Comparison of ENCODE assay signal across 15 cellular contexts in the genomic region with DNA sequence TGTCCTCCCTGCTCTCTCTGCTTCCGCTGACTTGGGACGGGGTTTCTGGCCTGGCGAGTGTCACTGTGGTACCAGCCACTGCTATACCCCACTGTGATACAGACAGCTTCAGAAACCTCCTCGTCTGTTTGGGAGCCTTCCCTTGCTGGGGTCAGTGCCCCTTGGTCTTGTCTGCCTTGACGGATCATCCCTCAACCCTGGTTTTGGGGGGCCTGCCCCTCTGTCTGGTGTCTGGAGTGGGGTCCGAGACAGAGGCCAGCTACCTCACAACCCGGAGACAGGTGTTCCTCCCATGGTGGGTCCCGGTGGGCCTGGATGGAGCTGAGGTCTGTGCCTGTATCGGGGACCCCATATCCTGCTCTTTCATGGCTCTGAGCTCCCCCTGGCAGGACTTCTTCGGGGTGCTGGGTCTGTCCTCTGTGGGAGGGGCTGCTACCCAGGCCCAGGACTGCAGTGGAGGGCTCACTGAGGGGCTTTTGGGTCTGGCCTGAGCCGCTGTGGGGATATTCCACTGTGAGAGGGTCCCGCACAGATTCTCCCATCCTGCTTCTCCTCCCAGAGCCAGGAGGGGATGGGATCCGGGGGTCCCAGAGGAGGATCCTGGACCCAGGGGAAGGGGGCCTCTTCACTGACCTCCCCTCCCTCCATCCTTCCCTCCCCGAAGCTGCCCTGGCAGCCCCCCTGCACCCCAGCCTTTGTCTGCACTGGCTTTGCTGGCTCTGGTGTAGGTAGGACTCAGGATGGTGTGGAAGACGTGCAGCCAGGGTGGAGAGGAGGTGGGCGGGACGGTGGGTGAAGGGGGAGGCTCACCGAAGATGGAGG.
A peak's percentile ranks its signal among the peaks of the same experiment; 100 is the strongest.
DNase-seq lines count a peak whose midpoint lies in the region; ATAC-seq and TF ChIP-seq lines count a peak whose summit lies in the region.
"Had no signal": no experiment of that assay in that cellular context is flagged by ENCODE, and none has a peak within 500 bp of the region (broad histone marks: within the 10 kb centered on the region; RNA-seq: fewer than 3 reads in every experiment).

No MANE protein-coding gene starts in this region.

- no peaks in the 10 kb centered on the region for H3K27me3 ChIP-seq in right atrium auricular region
- no peaks in the 10 kb centered on the region for H3K27me3 ChIP-seq in uterus
- H3K27me3 ChIP-seq: tibial nerve had no signal

- H3K9me3 ChIP-seq in right atrium auricular region (no peaks in the 10 kb centered on the region), uterus (no peaks in the 10 kb centered on the region)

- H3K36me3 ChIP-seq in right atrium auricular region = no peaks in the 10 kb centered on the region
- H3K36me3 ChIP-seq in uterus = no peaks in the 10 kb centered on the region
- H3K36me3 ChIP-seq: gastroesophageal sphincter, tibial nerve had no signal

- DNase-seq in Right ventricle myocardium inferior (ENCODE audit: missing footprints) (peak; percentile 58), right atrium auricular region (ENCODE audit: low spot score) (no peak), chondrocyte (ENCODE audit: low spot score) (peak; percentile 67), naive B cell (no peak), uterus (peak; percentile 2 to 4)
- no peak for DNase-seq in stimulated activated CD4-positive, alpha-beta T cell treated with anti-CD3 and anti-CD28 coated beads, Interleukin-2, amount 100 ng/mL, for 48 hours
- DNase-seq: NCI-H1694 treated with DMSO at 0.1 percent for 48 hours, OCI-M1 had no signal

- peaks cover 38% of the 10 kb centered on the region for H3K9me3 Mint-ChIP-seq in chondrocyte (ENCODE audit: low read depth)
- H3K9me3 Mint-ChIP-seq in naive B cell = no peaks in the 10 kb centered on the region

- H3K4me3 ChIP-seq in right atrium auricular region = no peak overlapping the region
- no peak overlapping the region for H3K4me3 ChIP-seq in uterus
- H3K4me3 ChIP-seq: gastroesophageal sphincter, tibial nerve had no signal

- H3K4me3 Mint-ChIP-seq in chondrocyte (ENCODE audit: unreplicated experiment) = no peak overlapping the region
- peak overlapping the region; percentile 50 to 89 (median 74) for H3K4me3 Mint-ChIP-seq in naive B cell

- H3K36me3 Mint-ChIP-seq in chondrocyte (ENCODE audit: low read depth) (no peaks in the 10 kb centered on the region), naive B cell (no peaks in the 10 kb centered on the region)

- intact Hi-C loops in Right ventricle myocardium inferior (cut with DNase I) = no loop called here
- intact Hi-C loops in uterus (cut with DNase I; ENCODE audit: low total_unique reads) = no loop called here

- H3K4me1 ChIP-seq in right atrium auricular region (no peaks in the 10 kb centered on the region), uterus (no peaks in the 10 kb centered on the region)
- H3K4me1 ChIP-seq: gastroesophageal sphincter, parathyroid adenoma, tibial nerve had no signal

- H3K27me3 Mint-ChIP-seq in chondrocyte (ENCODE audit: low read depth) = no peaks in the 10 kb centered on the region
- H3K27me3 Mint-ChIP-seq in naive B cell = no peaks in the 10 kb centered on the region

- ATAC-seq in Right ventricle myocardium inferior (no peak), naive B cell (ENCODE audit: low read depth in 2 of 2) (no peak), HG02884 (IDR thresholded peaks at IDR 0.05; ENCODE audit: unreplicated experiment) (no peak), GM21528 (IDR thresholded peaks at IDR 0.05; ENCODE audit: low FRiP score, unreplicated experiment) (no peak)
- ATAC-seq: gastroesophageal sphincter had no signal

- TF ChIP-seq POLR2A in uterus (IDR thresholded peaks at IDR 0.05) = no peak

- H3K27ac ChIP-seq in right atrium auricular region = no peak overlapping the region
- no peak overlapping the region for H3K27ac ChIP-seq in uterus
- H3K27ac ChIP-seq: epithelial cell of prostate, gastroesophageal sphincter, parathyroid adenoma, tibial nerve, VCaP had no signal

- TF ChIP-seq CTCF in right atrium auricular region (IDR thresholded peaks at IDR 0.05) (no peak), chondrocyte (IDR thresholded peaks at IDR 0.05) (no peak), uterus (IDR thresholded peaks at IDR 0.05) (no peak)

- H3K4me1 Mint-ChIP-seq in chondrocyte (ENCODE audit: low read depth) = no peaks in the 10 kb centered on the region
- peaks cover 0 to under 1% (median 0%) of the 10 kb centered on the region in 3 donors for H3K4me1 Mint-ChIP-seq in naive B cell

- H3K27ac Mint-ChIP-seq in chondrocyte (ENCODE audit: unreplicated experiment) = no peak overlapping the region
- peak overlapping the region in 1 of 6 donors; percentile 71 for H3K27ac Mint-ChIP-seq in naive B cell

Comparison
In these comparisons a context has a peak if more than half of its experiments do, and no peak if none do; other contexts are left out.
1. DNase-seq: peak in Right ventricle myocardium inferior (single experiment), chondrocyte (single experiment) and uterus (2 of 2); none in right atrium auricular region (single experiment), naive B cell (single experiment) and stimulated activated CD4-positive, alpha-beta T cell treated with anti-CD3 and anti-CD28 coated beads, Interleukin-2, amount 100 ng/mL, for 48 hours (0 of 2).